17 cellular contexts compared by ENCODE assay signal in the genomic region with DNA sequence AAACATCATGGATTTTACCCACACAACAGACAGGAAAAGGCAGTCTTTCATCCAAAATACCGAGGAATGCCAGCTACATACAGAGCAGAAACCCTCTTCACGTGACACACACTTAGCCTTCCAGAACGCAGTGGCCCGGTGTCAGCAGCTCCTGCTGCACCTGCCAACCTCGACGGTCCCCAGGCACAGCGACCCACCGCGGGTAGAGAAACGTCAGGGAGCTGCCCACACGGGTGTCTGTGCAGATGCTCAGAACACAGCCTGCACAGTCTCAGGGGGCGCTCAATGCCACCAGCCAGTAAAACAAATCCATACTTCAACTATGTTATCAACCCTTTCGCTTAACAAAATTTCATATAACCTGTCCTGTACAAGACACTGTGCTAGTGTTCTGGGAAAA.
"Had no signal": no experiment of that assay in that cellular context is flagged by ENCODE, and none has a peak within 500 bp of the region (broad histone marks: within the 10 kb centered on the region; RNA-seq: fewer than 3 reads in every experiment).

No MANE protein-coding gene starts in this region.

- DNase-seq: activated CD4-positive, alpha-beta T cell treated with anti-CD3 and anti-CD28 coated beads for 48 hours; activated CD8-positive, alpha-beta memory T cell treated with anti-CD3 and anti-CD28 coated beads, Interleukin-2, amount 50 U/mL, for 48 hours; activated gamma-delta T cell treated with Interleukin-2 at 50 U/mL for 16 hours; amniotic stem cell; central memory CD4-positive, alpha-beta T cell; colonic mucosa; esophagus squamous epithelium; left ventricle myocardium inferior; mucosa of descending colon; naive thymus-derived CD8-positive, alpha-beta T cell; stimulated activated CD4-positive, alpha-beta T cell treated with anti-CD3 and anti-CD28 coated beads, Interleukin-4, amount 100 ng/mL, for 24 hours; stimulated activated naive CD4-positive, alpha-beta T cell; transverse colon had no signal

- H3K9me3 ChIP-seq: colonic mucosa, esophagus squamous epithelium, left ventricle myocardium inferior, mucosa of descending colon, transverse colon, vagina had no signal

- H3K9me3 Mint-ChIP-seq: naive thymus-derived CD8-positive, alpha-beta T cell had no signal

- H3K4me3 ChIP-seq: colonic mucosa, esophagus squamous epithelium, left ventricle myocardium inferior, mucosa of descending colon, skin epidermis, transverse colon, vagina had no signal

- H3K36me3 ChIP-seq: colonic mucosa, esophagus squamous epithelium, left ventricle myocardium inferior, transverse colon, vagina had no signal

- H3K4me1 ChIP-seq: colonic mucosa, esophagus squamous epithelium, left ventricle myocardium inferior, transverse colon, vagina had no signal

- H3K27ac ChIP-seq: colonic mucosa, esophagus squamous epithelium, left ventricle myocardium inferior, skin epidermis, transverse colon, vagina had no signal

- H3K36me3 Mint-ChIP-seq: activated naive CD8-positive, alpha-beta T cell; naive thymus-derived CD8-positive, alpha-beta T cell; WTC11 had no signal

- H3K4me3 Mint-ChIP-seq: activated naive CD8-positive, alpha-beta T cell; naive thymus-derived CD8-positive, alpha-beta T cell; WTC11 had no signal

- H3K4me1 Mint-ChIP-seq: naive thymus-derived CD8-positive, alpha-beta T cell had no signal

- ATAC-seq: mucosa of descending colon; naive thymus-derived CD8-positive, alpha-beta T cell; WTC11 had no signal

- H3K27me3 ChIP-seq: colonic mucosa, esophagus squamous epithelium, transverse colon, vagina had no signal

- H3K27ac Mint-ChIP-seq: activated naive CD8-positive, alpha-beta T cell; naive thymus-derived CD8-positive, alpha-beta T cell; WTC11 had no signal
